In the genomic region with DNA sequence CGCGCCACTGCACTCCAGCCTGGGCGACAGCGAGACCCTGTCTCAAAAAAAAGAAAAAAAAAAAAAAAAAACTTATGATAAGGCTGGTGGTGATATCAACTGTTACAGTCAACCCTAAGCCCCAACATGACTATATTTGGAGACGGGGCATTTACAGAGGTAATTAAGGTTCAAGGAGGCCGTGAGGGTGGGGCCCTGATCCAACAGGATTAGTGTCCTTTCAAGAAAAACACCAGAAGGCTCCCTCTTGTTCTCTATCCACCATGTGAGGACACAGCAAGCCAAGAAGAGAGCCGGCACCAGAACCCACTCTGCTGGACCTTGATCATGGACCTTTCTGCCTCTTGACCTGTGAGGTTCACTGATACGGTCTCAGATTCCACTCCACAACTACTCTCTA, we compare ENCODE assay signal across 15 cellular contexts. TPM values are rescaled to one million over a fixed set of nuclear protein-coding genes. Genes with fewer than 3 reads are reported as not detected.
DNase-seq lines count a peak whose midpoint lies in the region; ATAC-seq and TF ChIP-seq lines count a peak whose summit lies in the region.
"Had no signal": no experiment of that assay in that cellular context is flagged by ENCODE, and none has a peak within 500 bp of the region (broad histone marks: within the 10 kb centered on the region; RNA-seq: fewer than 3 reads in every experiment).

No MANE protein-coding gene starts in this region.

- peak; percentile 12 for DNase-seq in activated effector memory CD4-positive, alpha-beta T cell treated with anti-CD3 and anti-CD28 coated beads, Interleukin-2, amount 50 U/mL, for 16 hours
- DNase-seq in activated effector memory CD4-positive, alpha-beta T cell treated with Interleukin-2 at 50 U/mL for 16 hours: no peak
- no peak for DNase-seq in endothelial cell (ENCODE audit: low spot score)
- peak; percentile 44 for DNase-seq in posterior vena cava (ENCODE audit: low spot score)
- DNase-seq in NCI-H1092 treated with DMSO at 0.1 percent for 48 hours (lab: John Stamatoyannopoulos, UW): no peak
- DNase-seq in NCI-H774 (lab: John Stamatoyannopoulos, UW): no peak
- DNase-seq: Caco-2; CD4-positive, CD25-positive, alpha-beta regulatory T cell; CD8-positive, alpha-beta T cell; DMS153; DND-41; GM23248; HCEC 1CT had no signal

- H3K27ac Mint-ChIP-seq in endothelial cell (ENCODE audit: unreplicated experiment): no peak overlapping the region
- H3K27ac Mint-ChIP-seq: B cell; CD4-positive, CD25-positive, alpha-beta regulatory T cell; CD8-positive, alpha-beta T cell had no signal

- H3K36me3 Mint-ChIP-seq in endothelial cell (ENCODE audit: low read depth, unreplicated experiment): peaks cover 37% of the 10 kb centered on the region

- no peaks in the 10 kb centered on the region for H3K4me1 Mint-ChIP-seq in endothelial cell (ENCODE audit: unreplicated experiment)
- H3K4me1 Mint-ChIP-seq: B cell; CD4-positive, CD25-positive, alpha-beta regulatory T cell had no signal

- no peak for ATAC-seq in GM19328 (IDR thresholded peaks at IDR 0.05; ENCODE audit: unreplicated experiment)
- ATAC-seq: CD8-positive, alpha-beta T cell had no signal

- H3K27me3 Mint-ChIP-seq in endothelial cell (ENCODE audit: unreplicated experiment): peaks cover 2% of the 10 kb centered on the region
- H3K27me3 Mint-ChIP-seq: B cell; CD4-positive, CD25-positive, alpha-beta regulatory T cell had no signal

- intact Hi-C loops in posterior vena cava (cut with DNase I): no loop called here

- H3K4me3 Mint-ChIP-seq in endothelial cell (ENCODE audit: unreplicated experiment): peak overlapping the region; percentile 65
- H3K4me3 Mint-ChIP-seq: B cell; CD4-positive, CD25-positive, alpha-beta regulatory T cell; CD8-positive, alpha-beta T cell had no signal

- no peak for TF ChIP-seq CTCF in endothelial cell (IDR thresholded peaks at IDR 0.05; ENCODE audit: unreplicated experiment)

- H3K9me3 Mint-ChIP-seq in endothelial cell (ENCODE audit: unreplicated experiment): no peaks in the 10 kb centered on the region

RNA-seq across cellular contexts. Expression of a gene that starts 14.1 kb away (rescaled TPM):
- 44.1 TPM for total RNA-seq in endothelial cell (ENCODE audit: unreplicated experiment)
- 10 to 100 TPM; 18.8 to 25.3 TPM for total RNA-seq in posterior vena cava

RNA-seq across cellular contexts. Expression of a gene that starts 39.3 kb away (rescaled TPM):
- total RNA-seq in endothelial cell (ENCODE audit: unreplicated experiment) (26.2 TPM), posterior vena cava (1 to 10 TPM in 1 of 2 donors, under 1 TPM in 1; 0.83 to 4.5 TPM)

Comparison
In these comparisons a context has a peak if more than half of its experiments do, and no peak if none do; other contexts are left out.
1. DNase-seq: peak in activated effector memory CD4-positive, alpha-beta T cell treated with anti-CD3 and anti-CD28 coated beads, Interleukin-2, amount 50 U/mL, for 16 hours (single experiment) and posterior vena cava (single experiment); none in activated effector memory CD4-positive, alpha-beta T cell treated with Interleukin-2 at 50 U/mL for 16 hours (single experiment), endothelial cell (single experiment), NCI-H1092 treated with DMSO at 0.1 percent for 48 hours (single experiment) and NCI-H774 (single experiment).